ENCODE assay signal across 8 cellular contexts in genomic region chr12:111842556-111843396, GRCh38. TPM values are rescaled to one million over a fixed set of nuclear protein-coding genes. Genes with fewer than 3 reads are reported as not detected.
A peak's percentile ranks its signal among the peaks of the same experiment; 100 is the strongest.
DNase-seq lines count a peak whose midpoint lies in the region; ATAC-seq and TF ChIP-seq lines count a peak whose summit lies in the region.

No MANE protein-coding gene starts in this region.

- H3K9me3 Mint-ChIP-seq in memory B cell, result no peaks in the 10 kb centered on the region

- H3K4me1 ChIP-seq in SJSA1 (replicated peaks), result peaks cover 18% of the 10 kb centered on the region
- peaks cover 0 to 46% (median 43%) of the 10 kb centered on the region in 5 donors for H3K4me1 ChIP-seq in subcutaneous abdominal adipose tissue (ENCODE audit: control insufficient read depth in 5 of 5, insufficient read depth in 5 of 5, low read length in 5 of 5)

- peak overlapping the region; percentile 88 for H3K27ac Mint-ChIP-seq in memory B cell

- peak overlapping the region; percentile 90 for H3K4me3 Mint-ChIP-seq in memory B cell

- H3K27me3 Mint-ChIP-seq in memory B cell, result no peaks in the 10 kb centered on the region

- H3K9me3 ChIP-seq in SJSA1 (replicated peaks) (no peaks in the 10 kb centered on the region), subcutaneous abdominal adipose tissue (ENCODE audit: control insufficient read depth in 5 of 5, low read length in 5 of 5) (no peaks in the 10 kb centered on the region)

- TF ChIP-seq CTCF in choroid plexus epithelial cell (conservative IDR thresholded peaks at IDR 0.05; ENCODE audit: low read depth, low read length), result no peak

- peak overlapping the region; percentile 96 for H3K27ac ChIP-seq in SJSA1
- H3K27ac ChIP-seq in subcutaneous abdominal adipose tissue (ENCODE audit: low read depth, low read length), result peak overlapping the region; percentile 89

- H3K4me3 ChIP-seq in SJSA1 (peak overlapping the region; percentile 96), choroid plexus epithelial cell (ENCODE audit: low read depth, low read length) (peak overlapping the region; percentile 85), subcutaneous abdominal adipose tissue (ENCODE audit: low read depth in 1 of 5, low read length in 5 of 5) (peak overlapping the region; percentile 81 to 100 (median 94))

- H3K27me3 ChIP-seq in SJSA1 (replicated peaks) (no peaks in the 10 kb centered on the region), subcutaneous abdominal adipose tissue (ENCODE audit: control insufficient read depth in 5 of 5, insufficient read depth in 4 of 5, low read length in 5 of 5) (no peaks in the 10 kb centered on the region)

- H3K4me1 Mint-ChIP-seq in memory B cell, result peaks cover 38% of the 10 kb centered on the region

- peak overlapping the region; percentile 79 to 99 (median 96) for H3K9ac ChIP-seq in subcutaneous abdominal adipose tissue (ENCODE audit: low read length in 5 of 5)

- DNase-seq in activated gamma-delta T cell treated with Interleukin-2 at 50 U/mL for 16 hours (peak; percentile 28), activated gamma-delta T cell (lab: John Stamatoyannopoulos, UW) (no peak), SJSA1 (ENCODE audit: low read depth in 1 of 2, low spot score in 2 of 2) (no peak), choroid plexus epithelial cell (ENCODE audit: low read depth) (peak; percentile 24), memory B cell (ENCODE audit: low spot score in 2 of 2) (no peak), NCI-H128 (lab: John Stamatoyannopoulos, UW; ENCODE audit: unreplicated experiment) (no peak)

- peaks cover 45% of the 10 kb centered on the region for H3K36me3 ChIP-seq in SJSA1
- H3K36me3 ChIP-seq in subcutaneous abdominal adipose tissue (ENCODE audit: control insufficient read depth in 5 of 5, insufficient read depth in 5 of 5, low read length in 5 of 5), result peaks cover 3 to 20% (median 7%) of the 10 kb centered on the region in 5 donors

- peaks cover 19% of the 10 kb centered on the region for H3K36me3 Mint-ChIP-seq in memory B cell

- ATAC-seq in HG03064 (IDR thresholded peaks at IDR 0.05; ENCODE audit: low read depth, unreplicated experiment) (peak; percentile 21), memory B cell (ENCODE audit: low read depth) (peak; percentile 13)

RNA-seq across cellular contexts. Expression of gene MAPKAPK5, which starts 0.7 kb away (rescaled TPM):
- 60.8 and 66.4 TPM in 2 replicates for total RNA-seq in SJSA1 (2014; rRNA removed; shearing (Covaris generic))

Comparison
In these comparisons a context has a peak if more than half of its experiments do, and no peak if none do; other contexts are left out.
1. DNase-seq: peak in activated gamma-delta T cell treated with Interleukin-2 at 50 U/mL for 16 hours (single experiment) and choroid plexus epithelial cell (single experiment); none in activated gamma-delta T cell (single experiment), SJSA1 (0 of 2), memory B cell (0 of 2) and NCI-H128 (single experiment).
2. Peak in every context shown above with its lines, with median percentiles within 50 percentile points of each other: H3K4me3 ChIP-seq.